In the genomic region with DNA sequence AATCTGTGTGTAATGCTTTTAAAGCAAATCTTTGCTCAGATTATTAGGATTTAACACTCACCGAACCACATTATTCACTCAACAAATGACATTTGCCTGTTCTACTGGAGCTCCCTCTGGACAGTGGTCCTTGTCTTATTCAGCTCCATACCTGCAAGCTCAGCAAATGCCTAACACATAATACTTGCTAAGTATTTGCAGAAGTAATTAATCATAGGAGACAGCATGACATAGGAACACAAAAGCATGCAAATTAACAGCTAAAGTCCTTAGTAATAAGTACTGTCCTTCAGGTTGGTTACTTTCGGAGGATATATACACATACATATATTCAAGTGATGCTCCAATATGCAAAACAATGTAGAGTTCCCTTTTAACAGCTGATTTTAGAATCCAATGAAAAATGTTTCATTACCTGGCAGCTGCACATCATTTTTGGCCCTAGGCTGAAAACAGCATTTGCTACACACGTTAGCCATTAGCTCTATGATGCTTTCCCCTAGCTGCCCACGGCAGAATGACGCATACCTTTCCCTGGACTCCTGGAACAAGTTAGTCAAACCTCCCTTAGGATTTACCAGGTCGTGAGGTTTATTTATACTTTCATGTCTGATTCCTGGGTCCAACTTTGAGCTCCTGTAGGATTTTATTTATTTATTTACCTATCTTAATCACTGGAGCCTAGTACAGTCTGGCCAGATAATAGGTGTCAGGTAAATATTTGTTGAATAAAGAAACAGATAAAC, we compare ENCODE assay signal across 1 cellular context.
TF ChIP-seq lines count a peak whose summit lies in the region.

No MANE protein-coding gene starts in this region.

TF ChIP-seq in GM12878, 131 proteins besides CTCF, POLR2A, EP300 and RAD21:
- TF ChIP-seq, protein P1, sequence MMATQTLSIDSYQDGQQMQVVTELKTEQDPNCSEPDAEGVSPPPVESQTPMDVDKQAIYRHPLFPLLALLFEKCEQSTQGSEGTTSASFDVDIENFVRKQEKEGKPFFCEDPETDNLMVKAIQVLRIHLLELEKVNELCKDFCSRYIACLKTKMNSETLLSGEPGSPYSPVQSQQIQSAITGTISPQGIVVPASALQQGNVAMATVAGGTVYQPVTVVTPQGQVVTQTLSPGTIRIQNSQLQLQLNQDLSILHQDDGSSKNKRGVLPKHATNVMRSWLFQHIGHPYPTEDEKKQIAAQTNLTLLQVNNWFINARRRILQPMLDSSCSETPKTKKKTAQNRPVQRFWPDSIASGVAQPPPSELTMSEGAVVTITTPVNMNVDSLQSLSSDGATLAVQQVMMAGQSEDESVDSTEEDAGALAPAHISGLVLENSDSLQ (IDR thresholded peaks at IDR 0.05) = peak; percentile 76
- TF ChIP-seq FOS (IDR thresholded peaks at IDR 0.05; ENCODE audit: borderline replicate concordance, extremely low read depth, insufficient read length) = no peak
